Comparison of ENCODE assay signal across 1 cellular context in the genomic region with DNA sequence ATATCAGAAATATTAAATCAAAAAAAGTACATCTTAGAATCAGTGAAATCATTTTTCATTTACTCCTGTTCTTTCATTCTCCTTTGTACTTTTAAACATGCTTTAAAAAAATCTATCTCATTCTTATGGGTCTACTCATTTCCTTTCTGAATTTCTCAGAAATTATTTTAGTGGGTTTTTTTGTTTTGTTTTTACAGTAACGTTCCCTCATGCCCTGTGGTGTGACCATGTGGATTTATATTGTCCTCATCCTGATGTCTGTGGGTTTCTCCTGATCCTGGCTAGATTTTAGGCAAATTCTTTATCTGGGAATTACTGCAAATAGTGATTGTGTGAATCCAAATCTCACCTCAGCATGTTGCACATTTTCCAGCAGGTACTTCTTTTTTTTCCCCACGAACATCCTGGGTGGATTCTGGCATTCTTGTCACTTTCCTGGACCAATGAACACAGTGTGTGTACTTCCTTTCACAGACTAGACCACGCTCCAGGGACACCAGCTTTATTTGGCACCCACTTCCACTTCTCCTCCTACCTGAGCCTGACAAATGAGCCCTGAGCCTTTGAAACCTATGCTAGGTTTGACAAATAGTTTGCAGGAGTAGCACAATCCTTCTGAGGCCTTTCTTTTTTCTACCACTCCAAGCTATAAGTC.
A peak's percentile ranks its signal among the peaks of the same experiment; 100 is the strongest.
TF ChIP-seq lines count a peak whose summit lies in the region.

No MANE protein-coding gene starts in this region.

TF ChIP-seq in endothelial cell of umbilical vein, 7 proteins besides CTCF, POLR2A, EP300 and RAD21:
- TF ChIP-seq EZH2 (IDR thresholded peaks at IDR 0.05; ENCODE audit: borderline replicate concordance, low read depth, low read length, severe bottlenecking) (no peak), JUN (IDR thresholded peaks at IDR 0.05; ENCODE audit: borderline replicate concordance, insufficient read depth, insufficient read length, low read depth) (peak; percentile 16), FOS (IDR thresholded peaks at IDR 0.05; ENCODE audit: borderline replicate concordance, insufficient read depth, low read length) (peak; percentile 34)
TF ChIP-seq in endothelial cell of umbilical vein: peak in this region for 2.
